In genomic region chr7:24504871-24505270, GRCh38 we compare ENCODE assay signal across 28 cellular contexts.
"Had no signal": no experiment of that assay in that cellular context is flagged by ENCODE, and none has a peak within 500 bp of the region (broad histone marks: within the 10 kb centered on the region; RNA-seq: fewer than 3 reads in every experiment).

No MANE protein-coding gene starts in this region.

- H3K27me3 ChIP-seq: adrenal gland, body of pancreas, esophagus squamous epithelium, neutrophil, ovary had no signal

- H3K9me3 ChIP-seq: adrenal gland, body of pancreas, esophagus squamous epithelium, left ventricle myocardium inferior, neutrophil, ovary, prostate gland, thoracic aorta had no signal

- H3K27ac Mint-ChIP-seq: activated naive CD4-positive, alpha-beta T cell treated with anti-CD3 and anti-CD28 coated beads for 36 hours; activated naive CD8-positive, alpha-beta T cell treated with anti-CD3 and anti-CD28 coated beads for 36 hours; nephron progenitor cell had no signal

- H3K27ac ChIP-seq: adrenal gland, body of pancreas, epithelial cell of prostate, esophagus squamous epithelium, left ventricle myocardium inferior, neutrophil, ovary, prostate gland, skin epidermis, VCaP had no signal

- DNase-seq: activated CD4-positive, alpha-beta T cell treated with anti-CD3 and anti-CD28 coated beads for 4 hours; activated CD4-positive, alpha-beta T cell treated with anti-CD3 and anti-CD28 coated beads, Interleukin-2, amount 50 U/mL, for 4 hours; activated CD8-positive, alpha-beta memory T cell treated with anti-CD3 and anti-CD28 coated beads for 24 hours; activated effector memory CD4-positive, alpha-beta T cell treated with anti-CD3 and anti-CD28 coated beads, Interleukin-2, amount 50 U/mL, for 16 hours; activated naive CD4-positive, alpha-beta T cell treated with anti-CD3 and anti-CD28 coated beads for 36 hours; activated naive CD8-positive, alpha-beta T cell treated with anti-CD3 and anti-CD28 coated beads for 36 hours; adrenal gland; aorta; body of pancreas; dermis blood vessel endothelial cell; effector CD4-positive, alpha-beta T cell; esophagus squamous epithelium; foreskin melanocyte; left ventricle myocardium inferior; nephron progenitor cell; ovary; retina; stimulated activated CD4-positive, alpha-beta T cell treated with anti-CD3 and anti-CD28 coated beads, Interleukin-12 subunit alpha, Interleukin-12 subunit beta, amount 100 ng/mL, for 4 hours; stimulated activated CD4-positive, alpha-beta T cell treated with anti-CD3 and anti-CD28 coated beads, Interleukin-4, amount 100 ng/mL, for 1 hour; stimulated activated naive CD8-positive, alpha-beta T cell treated with anti-CD3 and anti-CD28 coated beads, Interleukin-15, Interleukin-2, amounts not matched to agents 100 U/mL and 50 U/mL, for 24 hours; trophoblast cell had no signal

- H3K36me3 Mint-ChIP-seq: activated naive CD8-positive, alpha-beta T cell treated with anti-CD3 and anti-CD28 coated beads for 36 hours had no signal

- H3K4me3 ChIP-seq: adrenal gland, body of pancreas, esophagus squamous epithelium, left ventricle myocardium inferior, ovary, prostate gland, skin epidermis had no signal

- ATAC-seq: body of pancreas; sciatic nerve; stimulated activated naive CD8-positive, alpha-beta T cell treated with anti-CD3 and anti-CD28 coated beads, Interleukin-15, Interleukin-2, amounts not matched to agents 100 U/mL and 50 U/mL, for 24 hours had no signal

- H3K27me3 Mint-ChIP-seq: activated naive CD8-positive, alpha-beta T cell treated with anti-CD3 and anti-CD28 coated beads for 36 hours had no signal

- H3K4me1 ChIP-seq: adrenal gland, body of pancreas, esophagus squamous epithelium, left ventricle myocardium inferior, prostate gland had no signal

- H3K36me3 ChIP-seq: adrenal gland, esophagus squamous epithelium, left ventricle myocardium inferior, neutrophil, ovary, prostate gland, thoracic aorta had no signal

- H3K9me3 Mint-ChIP-seq: activated naive CD4-positive, alpha-beta T cell treated with anti-CD3 and anti-CD28 coated beads for 36 hours; activated naive CD8-positive, alpha-beta T cell treated with anti-CD3 and anti-CD28 coated beads for 36 hours; nephron progenitor cell had no signal

- H3K4me1 Mint-ChIP-seq: activated naive CD8-positive, alpha-beta T cell treated with anti-CD3 and anti-CD28 coated beads for 36 hours had no signal

- H3K4me3 Mint-ChIP-seq: activated naive CD4-positive, alpha-beta T cell treated with anti-CD3 and anti-CD28 coated beads for 36 hours; activated naive CD8-positive, alpha-beta T cell treated with anti-CD3 and anti-CD28 coated beads for 36 hours; nephron progenitor cell had no signal
